ENCODE assay signal across 18 cellular contexts in the genomic region with DNA sequence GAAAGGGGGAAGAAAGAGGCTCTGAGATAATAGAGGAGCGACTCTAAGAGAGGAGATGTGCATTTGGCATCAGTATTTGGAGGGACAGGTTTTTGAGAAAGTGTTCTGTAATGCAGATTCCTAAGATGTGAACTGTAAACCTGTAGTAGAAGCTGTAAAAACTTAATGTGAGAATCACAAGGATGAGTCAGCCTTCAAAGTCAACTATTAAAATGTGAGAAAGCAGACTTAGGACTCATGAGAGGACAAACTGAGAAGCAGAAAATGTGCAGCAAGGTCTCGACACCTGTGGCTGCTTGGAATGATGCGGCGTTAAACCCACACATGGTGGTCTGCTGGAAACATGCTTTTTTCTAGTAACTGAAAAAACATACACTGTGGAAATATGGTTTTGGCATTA. TPM values are rescaled to one million over a fixed set of nuclear protein-coding genes. Genes with fewer than 3 reads are reported as not detected.
DNase-seq lines count a peak whose midpoint lies in the region; ATAC-seq and TF ChIP-seq lines count a peak whose summit lies in the region.
"Had no signal": no experiment of that assay in that cellular context is flagged by ENCODE, and none has a peak within 500 bp of the region (broad histone marks: within the 10 kb centered on the region; RNA-seq: fewer than 3 reads in every experiment).

No MANE protein-coding gene starts in this region.

- H3K79me1 ChIP-seq in neuronal stem cell (ENCODE audit: low read depth, low read length), result no peaks in the 10 kb centered on the region

- H3K14ac ChIP-seq in neuronal stem cell (ENCODE audit: low read length), result no peak overlapping the region

- no peak overlapping the region for H2BK15ac ChIP-seq in neuronal stem cell (ENCODE audit: low read length)

- H4K91ac ChIP-seq in neuronal stem cell (ENCODE audit: low read depth, low read length, poor library complexity), result no peak overlapping the region

- no peak overlapping the region for H3K4me3 ChIP-seq in BJ (ENCODE audit: low read depth, low read length)
- no peak overlapping the region for H3K4me3 ChIP-seq in neuronal stem cell (ENCODE audit: low read length in 2 of 2)

- no peak overlapping the region for H2AK5ac ChIP-seq in neuronal stem cell (ENCODE audit: low read depth, low read length)

- peaks cover 0 to 12% of the 10 kb centered on the region in 2 donors for H3K9me3 ChIP-seq in neuronal stem cell (replicated peaks in 1 of 2; ENCODE audit: control insufficient read depth in 2 of 2, insufficient read depth in 1 of 2, low read depth in 1 of 2, low read length in 2 of 2)

- H3K4me1 ChIP-seq in neuronal stem cell (ENCODE audit: control insufficient read depth in 2 of 2, insufficient read depth in 1 of 2, low read depth in 1 of 2, low read length in 2 of 2), result no peaks in the 10 kb centered on the region
- H3K4me1 ChIP-seq: parathyroid adenoma had no signal

- no peak overlapping the region for H4K8ac ChIP-seq in neuronal stem cell (ENCODE audit: low read depth, low read length)

- TF ChIP-seq CTCF in BJ (IDR thresholded peaks at IDR 0.05; ENCODE audit: insufficient read depth, low read depth, low read length), result no peak
- no peak for TF ChIP-seq CTCF in HFFc6 (IDR thresholded peaks at IDR 0.05)

- WGBS in neuronal stem cell (ENCODE audit: extremely low coverage in 2 of 2, insufficient read length in 2 of 2, insufficient replicate concordance in 1 of 2), 2 donors, result no CpG with 5 or more reads among the region's 4 CpGs

- H3K27me3 ChIP-seq in BJ (ENCODE audit: control insufficient read depth, insufficient read depth, low read length) (no peaks in the 10 kb centered on the region), neuronal stem cell (ENCODE audit: control insufficient read depth in 3 of 3, insufficient read depth in 3 of 3, low read depth in 1 of 3, low read length in 3 of 3) (no peaks in the 10 kb centered on the region)

- POLR2A ChIA-PET in BJ (lab: Charles Lee), result no interaction called here

- H2BK12ac ChIP-seq in neuronal stem cell (ENCODE audit: low read length), result no peak overlapping the region

- H3K27ac Mint-ChIP-seq in HFFc6, result peak overlapping the region; percentile 30; the same call in 1 of the 2 replicates
- H3K27ac Mint-ChIP-seq: activated T-helper 2 cell treated with anti-CD3 and anti-CD28 coated beads, Interferon-gamma antibody, Interleukin-2, Interleukin-4, amounts not matched to agents 10 μg/mL and 5 μg/mL and 100 μg/mL, durations not matched to agents 14 hours and 24 hours and 36 hours; B cell; IgD-negative memory B cell had no signal

- H3K4me3 Mint-ChIP-seq in HFFc6, result no peak overlapping the region
- H3K4me3 Mint-ChIP-seq: B cell; IgD-negative memory B cell; naive thymus-derived CD4-positive, alpha-beta T cell had no signal

- H3K9me3 Mint-ChIP-seq in HFFc6, result no peaks in the 10 kb centered on the region
- H3K9me3 Mint-ChIP-seq: activated T-helper 2 cell treated with anti-CD3 and anti-CD28 coated beads, Interferon-gamma antibody, Interleukin-2, Interleukin-4, amounts not matched to agents 10 μg/mL and 5 μg/mL and 100 μg/mL, durations not matched to agents 14 hours and 24 hours and 36 hours; IgD-negative memory B cell had no signal

- H2BK5ac ChIP-seq in neuronal stem cell (ENCODE audit: low read length), result no peak overlapping the region

- H3K27ac ChIP-seq in neuronal stem cell (replicated peaks; ENCODE audit: low read length), result no peak overlapping the region
- H3K27ac ChIP-seq: parathyroid adenoma, VCaP had no signal

- H3K36me3 ChIP-seq in BJ (ENCODE audit: control insufficient read depth, insufficient read depth, low read length) (no peaks in the 10 kb centered on the region), neuronal stem cell (replicated peaks in 1 of 2; ENCODE audit: control insufficient read depth in 2 of 2, insufficient read depth in 2 of 2, low read length in 2 of 2) (peaks cover 7 to 88% of the 10 kb centered on the region in 2 donors)

- H3K18ac ChIP-seq in neuronal stem cell (ENCODE audit: low read length), result no peak overlapping the region

- no peak overlapping the region for H2BK120ac ChIP-seq in neuronal stem cell (ENCODE audit: low read depth, low read length)

- DNase-seq in BJ (ENCODE audit: low read depth), result peak; percentile 26
- peak; percentile 46 for DNase-seq in HFFc6
- DNase-seq in amniotic epithelial cell (ENCODE audit: low read depth), result peak; percentile 27
- DNase-seq in kidney tubule cell (ENCODE audit: low spot score), result peak; percentile 45
- no peak for DNase-seq in C1 segment of cervical spinal cord (lab: John Stamatoyannopoulos, UW)
- no peak for DNase-seq in neuronal stem cell (ENCODE audit: low spot score)
- no peak for DNase-seq in NCI-H2227 treated with DMSO at 0.1 percent for 48 hours (lab: John Stamatoyannopoulos, UW)
- DNase-seq: glutamatergic neuron; naive thymus-derived CD4-positive, alpha-beta T cell; NCI-H2029 treated with DMSO at 0.1 percent for 48 hours; Right ventricle myocardium superior; stimulated activated CD4-positive, alpha-beta T cell treated with anti-CD3 and anti-CD28 coated beads, Interleukin-2, amount 100 ng/mL, for 24 hours had no signal

- ATAC-seq in HG03175 (IDR thresholded peaks at IDR 0.05; ENCODE audit: unreplicated experiment), result no peak
- ATAC-seq: naive thymus-derived CD4-positive, alpha-beta T cell had no signal

- peaks cover 4% of the 10 kb centered on the region; the same call in 1 of the 2 replicates for H3K4me1 Mint-ChIP-seq in HFFc6 (ENCODE audit: low read depth)
- H3K4me1 Mint-ChIP-seq: B cell had no signal

- CTCF ChIA-PET in BJ (lab: Yijun Ruan, JAX), result interaction anchor here (0.8 kb wide), 1 partner anchor 194 kb away, joined by 3 read pairs; no protein-coding TSS in a partner anchor

- H3K23ac ChIP-seq in neuronal stem cell (ENCODE audit: low read depth, low read length, poor library complexity), result no peak overlapping the region

- peaks cover 31% of the 10 kb centered on the region for H3K36me3 Mint-ChIP-seq in HFFc6 (ENCODE audit: low read depth)

- no peak overlapping the region for H3K4ac ChIP-seq in neuronal stem cell (ENCODE audit: low read length)

- H3K4me2 ChIP-seq in neuronal stem cell (ENCODE audit: insufficient read depth, low read length, poor library complexity, severe bottlenecking), result no peak overlapping the region

- H2AFZ ChIP-seq in neuronal stem cell (ENCODE audit: low read length), result no peak overlapping the region
- H2AFZ ChIP-seq: parathyroid adenoma had no signal

- H3K9ac ChIP-seq in neuronal stem cell (ENCODE audit: low read depth, low read length, poor library complexity), result no peak overlapping the region
- H3K9ac ChIP-seq: parathyroid adenoma had no signal

- no peaks in the 10 kb centered on the region for H3K27me3 Mint-ChIP-seq in HFFc6 (ENCODE audit: insufficient read depth)
- H3K27me3 Mint-ChIP-seq: B cell; IgD-negative memory B cell; naive thymus-derived CD4-positive, alpha-beta T cell had no signal

RNA-seq across cellular contexts. Expression of a gene that starts 36.0 kb away (rescaled TPM):
- polyA plus RNA-seq in BJ (2011; rRNA removed), result 10.5 and 11.2 TPM in 2 replicates
- 13.0 and 13.4 TPM in 2 replicates for polyA minus RNA-seq in BJ (2011; rRNA and poly(A)+ RNA removed)
- 10 to 100 TPM; 17.1 to 25.0 (median 21.5) TPM for total RNA-seq in HFFc6 (2021; fragmentation: NEBNext Ultra II Directional; extraction: Animal tissue kit (Norgen Biotek cat#: 25700))
- polyA plus RNA-seq in neuronal stem cell (2013, experiment 1 of 2), result 11.9 TPM
- 11.1 TPM for polyA plus RNA-seq in neuronal stem cell (2013, experiment 2 of 2)

Comparison
In these comparisons a context has a peak if more than half of its experiments do, and no peak if none do; other contexts are left out.
1. DNase-seq: peak in BJ (single experiment), HFFc6 (single experiment), amniotic epithelial cell (single experiment) and kidney tubule cell (single experiment); none in C1 segment of cervical spinal cord (0 of 14), neuronal stem cell (single experiment) and NCI-H2227 treated with DMSO at 0.1 percent for 48 hours (single experiment).